ENCODE assay signal across 33 cellular contexts in genomic region chr7:72275412-72276070, GRCh38.
"Had no signal": no experiment of that assay in that cellular context is flagged by ENCODE, and none has a peak within 500 bp of the region (broad histone marks: within the 10 kb centered on the region; RNA-seq: fewer than 3 reads in every experiment).

No MANE protein-coding gene starts in this region.

- H3K4me1 ChIP-seq: ascending aorta, breast epithelium had no signal

- H3K4me3 ChIP-seq: ascending aorta, breast epithelium, cardiac muscle cell, coronary artery, dorsolateral prefrontal cortex had no signal

- H3K36me3 ChIP-seq: ascending aorta, breast epithelium, cardiac muscle cell, WERI-Rb-1 had no signal

- H3K27me3 ChIP-seq: ascending aorta, breast epithelium, cardiac muscle cell, dorsolateral prefrontal cortex had no signal

- H3K27me3 Mint-ChIP-seq: activated B cell treated with CpG ODN at 0.5 μM for 24 hours; activated CD4-positive, alpha-beta memory T cell treated with anti-CD3 and anti-CD28 coated beads for 36 hours; activated CD4-positive, alpha-beta T cell treated with anti-CD3 and anti-CD28 coated beads, Interleukin-2, amount 10 ng/mL, durations not matched to agents 24 days and 14 days; activated CD8-positive, alpha-beta memory T cell treated with anti-CD3 and anti-CD28 coated beads, Interleukin-2, amount 10 ng/mL, durations not matched to agents 7 days and 5 days; activated naive CD4-positive, alpha-beta T cell treated with anti-CD3 and anti-CD28 coated beads, Interleukin-2, amount 10 ng/mL, durations not matched to agents 7 days and 5 days; activated naive CD8-positive, alpha-beta T cell treated with anti-CD3 and anti-CD28 coated beads, Interleukin-2, amount 10 ng/mL, durations not matched to agents 7 days and 5 days; central memory CD8-positive, alpha-beta T cell; dendritic cell treated with granulocyte-macrophage colony-stimulating factor and Interleukin-4, amounts not matched to agents 40 ng/mL and 50 ng/mL, for 4 days; T-helper 17 cell had no signal

- H3K9me3 ChIP-seq: ascending aorta had no signal

- H3K4me1 Mint-ChIP-seq: activated B cell treated with CpG ODN at 0.5 μM for 24 hours; activated CD4-positive, alpha-beta T cell treated with anti-CD3 and anti-CD28 coated beads, Interleukin-2, amount 10 ng/mL, durations not matched to agents 24 days and 14 days; activated CD8-positive, alpha-beta memory T cell treated with anti-CD3 and anti-CD28 coated beads, Interleukin-2, amount 10 ng/mL, durations not matched to agents 7 days and 5 days; activated naive CD4-positive, alpha-beta T cell treated with anti-CD3 and anti-CD28 coated beads, Interleukin-2, amount 10 ng/mL, durations not matched to agents 7 days and 5 days; activated naive CD8-positive, alpha-beta T cell treated with anti-CD3 and anti-CD28 coated beads, Interleukin-2, amount 10 ng/mL, durations not matched to agents 7 days and 5 days; brain; central memory CD8-positive, alpha-beta T cell; endodermal cell; T-helper 17 cell had no signal

- H3K36me3 Mint-ChIP-seq: activated CD4-positive, alpha-beta memory T cell treated with anti-CD3 and anti-CD28 coated beads for 36 hours; activated CD8-positive, alpha-beta memory T cell treated with anti-CD3 and anti-CD28 coated beads, Interleukin-2, amount 10 ng/mL, durations not matched to agents 7 days and 5 days; activated naive CD4-positive, alpha-beta T cell treated with anti-CD3 and anti-CD28 coated beads, Interleukin-2, amount 10 ng/mL, durations not matched to agents 7 days and 5 days; activated naive CD8-positive, alpha-beta T cell treated with anti-CD3 and anti-CD28 coated beads, Interleukin-2, amount 10 ng/mL, durations not matched to agents 7 days and 5 days had no signal

- H3K27ac Mint-ChIP-seq: activated B cell treated with CpG ODN at 0.5 μM for 24 hours; activated CD4-positive, alpha-beta memory T cell treated with anti-CD3 and anti-CD28 coated beads for 36 hours; activated CD4-positive, alpha-beta T cell treated with anti-CD3 and anti-CD28 coated beads, Interleukin-2, amount 10 ng/mL, durations not matched to agents 24 days and 14 days; activated CD8-positive, alpha-beta memory T cell treated with anti-CD3 and anti-CD28 coated beads, Interleukin-2, amount 10 ng/mL, durations not matched to agents 7 days and 5 days; activated CD8-positive, alpha-beta T cell treated with anti-CD3 and anti-CD28 coated beads, Interleukin-2, amount 10 ng/mL, durations not matched to agents 7 days and 5 days; activated naive CD4-positive, alpha-beta T cell treated with anti-CD3 and anti-CD28 coated beads, Interleukin-2, amount 10 ng/mL, durations not matched to agents 7 days and 5 days; activated naive CD4-positive, alpha-beta T cell treated with anti-CD3 and anti-CD28 coated beads, Interleukin-2, amount 50 U/mL, for 72 hours; activated naive CD8-positive, alpha-beta T cell treated with anti-CD3 and anti-CD28 coated beads, Interleukin-2, amount 10 ng/mL, durations not matched to agents 7 days and 5 days; activated T-helper 1 cell treated with anti-CD3 and anti-CD28 coated beads, Interleukin-12 subunit alpha, Interleukin-12 subunit beta, Interleukin-2, Interleukin-4 antibody, amounts not matched to agents 30 ng/mL and 10 ng/mL and 1 ng/mL, durations not matched to agents 14 hours and 24 hours and 36 hours; activated T-helper 2 cell treated with anti-CD3 and anti-CD28 coated beads, Interferon-gamma antibody, Interleukin-2, Interleukin-4, amounts not matched to agents 10 μg/mL and 5 μg/mL and 100 μg/mL, durations not matched to agents 14 hours and 24 hours and 36 hours; brain; dendritic cell treated with granulocyte-macrophage colony-stimulating factor and Interleukin-4, amounts not matched to agents 40 ng/mL and 50 ng/mL, for 4 days; endodermal cell; T-helper 17 cell; T-helper 2 cell treated with Interferon-gamma antibody and Interleukin-4, amounts not matched to agents 5 μg/mL and 100 μg/mL, for 36 hours had no signal

- DNase-seq: activated B cell treated with CpG ODN at 0.5 μM for 24 hours; activated CD4-positive, alpha-beta memory T cell treated with anti-CD3 and anti-CD28 coated beads for 36 hours; activated CD4-positive, alpha-beta T cell treated with anti-CD3 and anti-CD28 coated beads, Interleukin-2, amount 10 ng/mL, durations not matched to agents 24 days and 14 days; activated CD8-positive, alpha-beta memory T cell treated with anti-CD3 and anti-CD28 coated beads, Interleukin-2, amount 10 ng/mL, durations not matched to agents 7 days and 5 days; activated CD8-positive, alpha-beta memory T cell treated with anti-CD3 and anti-CD28 coated beads, Interleukin-2, amount 50 U/mL, for 4 hours; activated CD8-positive, alpha-beta T cell treated with anti-CD3 and anti-CD28 coated beads, Interleukin-2, amount 10 ng/mL, durations not matched to agents 7 days and 5 days; activated effector memory CD4-positive, alpha-beta T cell treated with anti-CD3 and anti-CD28 coated beads, Interleukin-2, amount 50 U/mL, for 16 hours; activated naive CD4-positive, alpha-beta T cell treated with anti-CD3 and anti-CD28 coated beads, Interleukin-2, amount 10 ng/mL, durations not matched to agents 7 days and 5 days; activated naive CD8-positive, alpha-beta T cell treated with anti-CD3 and anti-CD28 coated beads, Interleukin-2, amount 10 ng/mL, durations not matched to agents 7 days and 5 days; activated T-cell treated with anti-CD3 and anti-CD28 coated beads, Interleukin-2, amount 50 U/mL, for 1 hour; activated T-cell treated with anti-CD3 and anti-CD28 coated beads, Interleukin-2, amount 50 U/mL, for 48 hours; effector memory CD4-positive, alpha-beta T cell; endodermal cell; foreskin fibroblast; glutamatergic neuron; T-helper 1 cell; T-helper 17 cell; T1000; WERI-Rb-1 had no signal

- ATAC-seq: activated CD4-positive, CD25-positive, alpha-beta regulatory T cell treated with anti-CD3 and anti-CD28 coated beads, Interleukin-2, amount 50 U/mL, for 24 hours; activated CD8-positive, alpha-beta memory T cell treated with anti-CD3 and anti-CD28 coated beads, Interleukin-2, amount 10 ng/mL, durations not matched to agents 7 days and 5 days; activated CD8-positive, alpha-beta T cell treated with anti-CD3 and anti-CD28 coated beads, Interleukin-2, amount 10 ng/mL, durations not matched to agents 7 days and 5 days; activated naive CD4-positive, alpha-beta T cell treated with anti-CD3 and anti-CD28 coated beads, Interleukin-2, amount 50 U/mL, for 72 hours; esophagus mucosa; T-helper 17 cell had no signal

- H3K4me3 Mint-ChIP-seq: activated B cell treated with CpG ODN at 0.5 μM for 24 hours; activated CD4-positive, alpha-beta memory T cell treated with anti-CD3 and anti-CD28 coated beads for 36 hours; activated CD4-positive, alpha-beta T cell treated with anti-CD3 and anti-CD28 coated beads, Interleukin-2, amount 10 ng/mL, durations not matched to agents 24 days and 14 days; activated CD8-positive, alpha-beta memory T cell treated with anti-CD3 and anti-CD28 coated beads, Interleukin-2, amount 10 ng/mL, durations not matched to agents 7 days and 5 days; activated CD8-positive, alpha-beta T cell treated with anti-CD3 and anti-CD28 coated beads, Interleukin-2, amount 10 ng/mL, durations not matched to agents 7 days and 5 days; activated naive CD4-positive, alpha-beta T cell treated with anti-CD3 and anti-CD28 coated beads, Interleukin-2, amount 10 ng/mL, durations not matched to agents 7 days and 5 days; activated naive CD8-positive, alpha-beta T cell treated with anti-CD3 and anti-CD28 coated beads, Interleukin-2, amount 10 ng/mL, durations not matched to agents 7 days and 5 days; activated T-helper 1 cell treated with anti-CD3 and anti-CD28 coated beads, Interleukin-12 subunit alpha, Interleukin-12 subunit beta, Interleukin-2, Interleukin-4 antibody, amounts not matched to agents 30 ng/mL and 10 ng/mL and 1 ng/mL, durations not matched to agents 14 hours and 24 hours and 36 hours; brain; central memory CD8-positive, alpha-beta T cell; dendritic cell treated with granulocyte-macrophage colony-stimulating factor and Interleukin-4, amounts not matched to agents 40 ng/mL and 50 ng/mL, for 4 days; endodermal cell; T-helper 17 cell; T-helper 2 cell treated with Interferon-gamma antibody and Interleukin-4, amounts not matched to agents 5 μg/mL and 100 μg/mL, for 36 hours had no signal

- H3K27ac ChIP-seq: ascending aorta, breast epithelium, cardiac muscle cell, coronary artery, WERI-Rb-1 had no signal
